Comparison of ENCODE assay signal across 9 cellular contexts in genomic region chr5:8254674-8255073, GRCh38.
"Had no signal": no experiment of that assay in that cellular context is flagged by ENCODE, and none has a peak within 500 bp of the region (broad histone marks: within the 10 kb centered on the region; RNA-seq: fewer than 3 reads in every experiment).

No MANE protein-coding gene starts in this region.

- DNase-seq: GM23248, GOT3, H7, H9, HCEC 1CT, HFFc6 had no signal

- H3K9ac ChIP-seq: GM23248 had no signal

- H3K27ac ChIP-seq: GM23248 had no signal

- H3K4me1 ChIP-seq: HAP-1 had no signal

- H3K4me2 ChIP-seq: GM23338 had no signal

- H3K9me3 ChIP-seq: HAP-1 had no signal

- ATAC-seq: GM23338, HCT116 had no signal

- H3K36me3 ChIP-seq: HAP-1 had no signal

- H3K4me3 ChIP-seq: GM23248, GM23338, HAP-1 had no signal

- H2AFZ ChIP-seq: GM23248, GM23338 had no signal
